ENCODE assay signal across 1 cellular context in genomic region chr6:30489081-30490030, GRCh38.
A peak's percentile ranks its signal among the peaks of the same experiment; 100 is the strongest.
TF ChIP-seq lines count a peak whose summit lies in the region.

TSS of gene HLA-E (plus strand) at chr6:30489509. CDS start at chr6:30489532, 23 bp downstream.

TF ChIP-seq in HepG2, 621 proteins besides CTCF, POLR2A, EP300 and RAD21 (continued from another document and continues in another):
- 0 out of 2 replicates have a peak, but pooled peaks have one; percentile 61 for TF ChIP-seq ZNF704 (CRISPR knock-in tag; IDR thresholded peaks at IDR 0.05; ENCODE audit: borderline replicate concordance)
- TF ChIP-seq MIER2 (CRISPR knock-in tag; IDR thresholded peaks at IDR 0.05), result peak; percentile 10; the same call in 1 of the 2 replicates
- no peak for TF ChIP-seq BRCA1 (CRISPR knock-in tag; IDR thresholded peaks at IDR 0.05)
- TF ChIP-seq ZNF382 (CRISPR knock-in tag; IDR thresholded peaks at IDR 0.05; ENCODE audit: borderline replicate concordance), result no peak
- peak; percentile 95 for TF ChIP-seq ZNF501 (CRISPR knock-in tag; IDR thresholded peaks at IDR 0.05)
- TF ChIP-seq ZBTB40 (IDR thresholded peaks at IDR 0.05), result no peak
- no peak for TF ChIP-seq ZBTB40 (CRISPR knock-in tag; IDR thresholded peaks at IDR 0.05)
- TF ChIP-seq ZSCAN21 (CRISPR knock-in tag; IDR thresholded peaks at IDR 0.05; ENCODE audit: borderline replicate concordance), result peak; percentile 19; the same call in 1 of the 2 replicates
- no peak for TF ChIP-seq ZNF672 (CRISPR knock-in tag; IDR thresholded peaks at IDR 0.05)
- TF ChIP-seq SNRNP70 (IDR thresholded peaks at IDR 0.05; ENCODE audit: low read depth, low read length), result no peak
- 0 out of 2 replicates have a peak, but pooled peaks have one; percentile 17 for TF ChIP-seq YEATS2 (CRISPR knock-in tag; IDR thresholded peaks at IDR 0.05; ENCODE audit: borderline replicate concordance)
- peak; percentile 53; the same call in 1 of the 2 replicates for TF ChIP-seq TFE3 (CRISPR knock-in tag; IDR thresholded peaks at IDR 0.05)
- TF ChIP-seq TFAP4 (IDR thresholded peaks at IDR 0.05; ENCODE audit: borderline replicate concordance, low read depth), result no peak
- no peak for TF ChIP-seq SMAD9 (CRISPR knock-in tag; IDR thresholded peaks at IDR 0.05)
- TF ChIP-seq THAP7 (CRISPR knock-in tag; IDR thresholded peaks at IDR 0.05), result no peak
- TF ChIP-seq PBX2 (CRISPR knock-in tag; IDR thresholded peaks at IDR 0.05), result no peak
- 0 out of 2 replicates have a peak, but pooled peaks have one; percentile 23 for TF ChIP-seq ZBTB20 (CRISPR knock-in tag; IDR thresholded peaks at IDR 0.05; ENCODE audit: borderline replicate concordance, low read depth)
- no peak for TF ChIP-seq SMARCC2 (IDR thresholded peaks at IDR 0.05)
- 0 out of 2 replicates have a peak, but pooled peaks have one; percentile 23 for TF ChIP-seq SALL2 (CRISPR knock-in tag; IDR thresholded peaks at IDR 0.05)
- TF ChIP-seq GZF1 (CRISPR knock-in tag; IDR thresholded peaks at IDR 0.05), result peak; percentile 38
- peak; percentile 86 for TF ChIP-seq ZNF225 (CRISPR knock-in tag; IDR thresholded peaks at IDR 0.05)
- TF ChIP-seq FOXK2 (IDR thresholded peaks at IDR 0.05), result no peak
- no peak for TF ChIP-seq AKNA (CRISPR knock-in tag; IDR thresholded peaks at IDR 0.05; ENCODE audit: borderline replicate concordance)
- peak; percentile 87 for TF ChIP-seq ZNF687 (CRISPR knock-in tag; IDR thresholded peaks at IDR 0.05)
- TF ChIP-seq ZNF138 (CRISPR knock-in tag; IDR thresholded peaks at IDR 0.05; ENCODE audit: low read depth), result peak; percentile 66; the same call in 1 of the 2 replicates
- TF ChIP-seq MYPOP (CRISPR knock-in tag; IDR thresholded peaks at IDR 0.05), result peak; percentile 85
